12 cellular contexts compared by ENCODE assay signal in the genomic region with DNA sequence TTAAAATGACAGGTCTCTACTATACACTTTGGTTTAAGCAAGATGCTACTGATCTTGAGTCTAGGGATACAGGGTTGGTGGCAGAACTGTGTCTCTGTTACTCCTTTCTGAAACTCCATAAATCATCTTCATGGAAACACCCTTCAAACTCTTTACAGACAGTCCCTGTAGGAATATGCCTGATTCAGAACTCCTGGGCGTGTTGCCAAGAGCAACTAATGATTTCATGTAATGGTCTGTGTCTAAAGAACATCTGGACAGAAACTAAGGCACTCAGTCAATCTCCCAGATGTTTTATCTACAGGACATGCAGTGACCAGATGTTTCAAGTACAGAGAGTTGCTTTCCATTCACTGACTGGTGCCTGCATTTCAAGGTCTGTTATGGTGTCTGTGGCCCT.
DNase-seq lines count a peak whose midpoint lies in the region; ATAC-seq and TF ChIP-seq lines count a peak whose summit lies in the region.
"Had no signal": no experiment of that assay in that cellular context is flagged by ENCODE, and none has a peak within 500 bp of the region (broad histone marks: within the 10 kb centered on the region; RNA-seq: fewer than 3 reads in every experiment).

No MANE protein-coding gene starts in this region.

- in situ Hi-C loops in brain microvascular endothelial cell (cut with HindIII; ENCODE audit: low pct_ligation_motif_present, low sequenced_read_pairs): no loop called here

- no peak overlapping the region for H3K27ac ChIP-seq in brain microvascular endothelial cell
- H3K27ac ChIP-seq: left lung, uterus, VCaP had no signal

- DNase-seq in COLO668 (lab: John Stamatoyannopoulos, UW; ENCODE audit: unreplicated experiment) (peak; percentile 37), LNCaP clone FGC (ENCODE audit: low read depth) (peak; percentile 26), brain microvascular endothelial cell (peak; percentile 0), iris pigment epithelial cell (ENCODE audit: low read depth) (peak; percentile 5), occipital lobe (lab: John Stamatoyannopoulos, UW) (no peak), kidney glomerular epithelial cell (lab: John Stamatoyannopoulos, UW) (no peak), islet precursor cell (no peak)
- DNase-seq: dermis blood vessel endothelial cell, left lung had no signal

- no peak overlapping the region for H3K4me3 ChIP-seq in LNCaP clone FGC (ENCODE audit: low read depth, low read length)
- H3K4me3 ChIP-seq in brain microvascular endothelial cell (ENCODE audit: low read depth, low read length): no peak overlapping the region
- H3K4me3 ChIP-seq: left lung, uterus had no signal

- H3K27me3 ChIP-seq in brain microvascular endothelial cell (replicated peaks): no peaks in the 10 kb centered on the region
- H3K27me3 ChIP-seq: left lung, uterus had no signal

- ATAC-seq in activated CD4-positive, CD25-positive, alpha-beta regulatory T cell treated with anti-CD3 and anti-CD28 coated beads, Interleukin-2, amount 50 U/mL, for 24 hours: no peak
- ATAC-seq: left lung had no signal

- no peaks in the 10 kb centered on the region for H3K36me3 ChIP-seq in brain microvascular endothelial cell (replicated peaks)
- H3K36me3 ChIP-seq: left lung, uterus had no signal

- TF ChIP-seq CTCF in LNCaP clone FGC (IDR thresholded peaks at IDR 0.05; ENCODE audit: control insufficient read depth, extremely low read depth, insufficient read depth): no peak
- no peak for TF ChIP-seq CTCF in brain microvascular endothelial cell (IDR thresholded peaks at IDR 0.05; ENCODE audit: low read depth, low read length, missing control alignments)

Comparison
In these comparisons a context has a peak if more than half of its experiments do, and no peak if none do; other contexts are left out.
1. DNase-seq: peak in COLO668 (single experiment), LNCaP clone FGC (single experiment), brain microvascular endothelial cell (single experiment) and iris pigment epithelial cell (single experiment); none in occipital lobe (single experiment), kidney glomerular epithelial cell (single experiment) and islet precursor cell (single experiment).